ENCODE assay signal across 18 cellular contexts in genomic region chr3:63513801-63514200, GRCh38.
"Had no signal": no experiment of that assay in that cellular context is flagged by ENCODE, and none has a peak within 500 bp of the region (broad histone marks: within the 10 kb centered on the region; RNA-seq: fewer than 3 reads in every experiment).

No MANE protein-coding gene starts in this region.

- DNase-seq: colonic mucosa; cortex of kidney; dermis blood vessel endothelial cell; dorsolateral prefrontal cortex; effector CD4-positive, alpha-beta T cell; effector CD8-positive, alpha-beta T cell; effector memory CD4-positive, alpha-beta T cell; effector memory CD8-positive, alpha-beta T cell; endodermal cell; erythroblast; esophagus squamous epithelium; foreskin fibroblast; foreskin keratinocyte; foreskin melanocyte; gastrocnemius medialis; glutamatergic neuron; heart left ventricle; heart right ventricle had no signal
